In genomic region chr4:2465032-2465431, GRCh38 we compare ENCODE assay signal across 28 cellular contexts. TPM values are rescaled to one million over a fixed set of nuclear protein-coding genes. Genes with fewer than 3 reads are reported as not detected.
"Had no signal": no experiment of that assay in that cellular context is flagged by ENCODE, and none has a peak within 500 bp of the region (broad histone marks: within the 10 kb centered on the region; RNA-seq: fewer than 3 reads in every experiment).

No MANE protein-coding gene starts in this region.

- H3K4me3 ChIP-seq: coronary artery, esophagus muscularis mucosa, heart right ventricle, lung, prostate gland, right atrium auricular region, sigmoid colon, thoracic aorta, tibial nerve, upper lobe of left lung, uterus had no signal

- H2AFZ ChIP-seq: parathyroid adenoma had no signal

- H3K9me3 ChIP-seq: esophagus muscularis mucosa, heart right ventricle, neutrophil, prostate gland, right atrium auricular region, sigmoid colon, thoracic aorta, tibial nerve, upper lobe of left lung, uterus had no signal

- FAIRE-seq: endothelial cell of umbilical vein had no signal

- DNase-seq: dermis blood vessel endothelial cell; effector memory CD4-positive, alpha-beta T cell; foreskin keratinocyte; glutamatergic neuron; heart right ventricle; hippocampal formation; immature natural killer cell; islet precursor cell; natural killer cell; sigmoid colon; stimulated activated naive B cell treated with anti-CD40 and anti-IgM and Interleukin-4, amounts not matched to agents 10 μg/mL and 1 μg/mL and 100 μg/mL, for 72 hours; upper lobe of left lung; uterus had no signal

- ATAC-seq: foreskin keratinocyte; heart right ventricle; left lobe of liver; natural killer cell; stimulated activated naive B cell treated with anti-CD40 and anti-IgM and Interleukin-4, amounts not matched to agents 10 μg/mL and 1 μg/mL and 100 μg/mL, for 72 hours had no signal

- H3K27ac ChIP-seq: coronary artery, esophagus muscularis mucosa, foreskin keratinocyte, heart right ventricle, neutrophil, parathyroid adenoma, prostate gland, right atrium auricular region, sigmoid colon, thoracic aorta, tibial nerve, upper lobe of left lung, uterus had no signal

- H3K27me3 ChIP-seq: esophagus muscularis mucosa, foreskin keratinocyte, right atrium auricular region, sigmoid colon, tibial nerve, upper lobe of left lung, uterus had no signal

- H3K36me3 ChIP-seq: esophagus muscularis mucosa, heart right ventricle, neutrophil, prostate gland, right atrium auricular region, sigmoid colon, thoracic aorta, tibial nerve, upper lobe of left lung, uterus had no signal

- H3K4me1 ChIP-seq: foreskin keratinocyte, prostate gland had no signal

- H3K9ac ChIP-seq: parathyroid adenoma had no signal

RNA-seq across cellular contexts. Expression of gene CFAP99, which starts 46.3 kb away (rescaled TPM):
- total RNA-seq: endothelial cell of umbilical vein, epithelial cell of proximal tubule, foreskin keratinocyte, heart right ventricle, natural killer cell, right atrium auricular region, sigmoid colon, skeletal muscle tissue, thoracic aorta, tibial nerve had no signal
- polyA plus RNA-seq: fibroblast of lung, foreskin keratinocyte, heart right ventricle, immature natural killer cell, neural cell had no signal
